ENCODE assay signal across 26 cellular contexts in the genomic region with DNA sequence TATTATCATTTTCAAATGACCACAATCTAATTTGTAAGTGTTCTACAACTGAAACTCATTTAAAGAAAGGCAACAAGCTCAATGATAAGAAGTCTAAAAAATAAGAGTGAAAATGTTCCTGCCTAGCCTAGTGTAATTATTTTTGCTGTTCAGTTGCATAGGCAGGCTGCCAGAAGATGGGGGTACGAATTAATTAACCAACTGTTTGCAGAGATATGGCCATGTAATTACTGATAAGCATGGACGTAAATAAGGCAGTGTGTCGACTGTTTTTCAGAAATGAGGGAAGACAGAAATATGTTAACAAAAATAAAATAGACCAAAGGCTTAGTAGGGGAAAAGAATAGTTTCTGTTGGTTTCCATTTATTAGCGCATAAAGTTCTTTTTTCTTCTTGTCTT. TPM values are rescaled to one million over a fixed set of nuclear protein-coding genes. Genes with fewer than 3 reads are reported as not detected.
DNase-seq lines count a peak whose midpoint lies in the region; ATAC-seq and TF ChIP-seq lines count a peak whose summit lies in the region.
"Had no signal": no experiment of that assay in that cellular context is flagged by ENCODE, and none has a peak within 500 bp of the region (broad histone marks: within the 10 kb centered on the region; RNA-seq: fewer than 3 reads in every experiment).

No MANE protein-coding gene starts in this region.

- no peak for TF ChIP-seq EP300 in stomach (IDR thresholded peaks at IDR 0.05)

- DNase-seq in NCI-H748 (lab: John Stamatoyannopoulos, UW; ENCODE audit: unreplicated experiment) (peak; percentile 39), NCI-H748 treated with DMSO at 0.1 percent for 48 hours (lab: John Stamatoyannopoulos, UW) (no peak), SK-N-MC (ENCODE audit: low read depth, low spot score) (no peak), endodermal cell (no peak), stomach (no peak), NCI-H2081 treated with DMSO at 0.1 percent for 48 hours (lab: John Stamatoyannopoulos, UW) (no peak), GM13977 (ENCODE audit: low spot score) (no peak)
- DNase-seq: activated B cell treated with CpG ODN at 0.5 μM for 24 hours; activated CD4-positive, alpha-beta memory T cell treated with anti-CD3 and anti-CD28 coated beads for 36 hours; activated naive CD4-positive, alpha-beta T cell treated with anti-CD3 and anti-CD28 coated beads for 36 hours; activated T-cell treated with anti-CD3 and anti-CD28 coated beads, Interleukin-2, amount 50 U/mL, for 24 hours; anterior cingulate cortex; BE2C; central memory CD4-positive, alpha-beta T cell; gastrocnemius medialis; IMR-90; kidney; NCI-H1930; nucleus accumbens; stimulated activated CD8-positive, alpha-beta memory T cell treated with anti-CD3 and anti-CD28 coated beads, Interleukin-4, amount 100 ng/mL, for 48 hours had no signal

- H3K27ac ChIP-seq in SK-N-MC (peak overlapping the region; percentile 31; the same call in 1 of the 2 replicates), endodermal cell (ENCODE audit: low read depth, low read length) (no peak overlapping the region), stomach (peak overlapping the region in 4 of 5 donors; percentile 17 to 74 (median 56))
- H3K27ac ChIP-seq: gastrocnemius medialis had no signal

- intact Hi-C loops in stomach (cut with DNase I; ENCODE audit: low total_unique reads), result no loop called here

- H3K4me1 ChIP-seq in endodermal cell (ENCODE audit: control insufficient read depth, insufficient read depth, low read length) (peaks cover 14% of the 10 kb centered on the region), stomach (peaks cover 47 to 94% (median 78%) of the 10 kb centered on the region in 4 donors)

- TF ChIP-seq CTCF in endodermal cell (conservative IDR thresholded peaks at IDR 0.05) (no peak), stomach (IDR thresholded peaks at IDR 0.05) (no peak), GM13977 (IDR thresholded peaks at IDR 0.05; ENCODE audit: extremely low read depth, insufficient read depth, missing control alignments) (no peak)

- H3K27me3 Mint-ChIP-seq in endodermal cell (ENCODE audit: insufficient read depth), result no peaks in the 10 kb centered on the region
- H3K27me3 Mint-ChIP-seq: activated B cell treated with CpG ODN at 0.5 μM for 24 hours; activated CD4-positive, alpha-beta memory T cell treated with anti-CD3 and anti-CD28 coated beads for 36 hours; activated T-cell treated with anti-CD3 and anti-CD28 coated beads, Interleukin-2, amount 50 U/mL, for 24 hours had no signal

- 83 to 84% methylated on average over 3 to 4 of the region's 4 CpGs for WGBS in endodermal cell (ENCODE audit: insufficient coverage in 1 of 2, insufficient read length in 1 of 2), 2 experiments
- WGBS in stomach, 5 donors, result 38 to 56% (median 55%) methylated on average over 4 of the region's 4 CpGs

- H3K36me3 ChIP-seq in SK-N-MC (ENCODE audit: insufficient read depth, low read length), result no peaks in the 10 kb centered on the region
- H3K36me3 ChIP-seq in endodermal cell (ENCODE audit: control insufficient read depth, insufficient read depth, low read length), result peaks cover 19% of the 10 kb centered on the region
- no peaks in the 10 kb centered on the region for H3K36me3 ChIP-seq in stomach
- H3K36me3 ChIP-seq: BE2C, gastrocnemius medialis had no signal

- H3K4me3 ChIP-seq in SK-N-MC, result no peak overlapping the region
- H3K4me3 ChIP-seq in endodermal cell (ENCODE audit: low read length), result peak overlapping the region; percentile 20
- H3K4me3 ChIP-seq in stomach, result no peak overlapping the region
- H3K4me3 ChIP-seq: gastrocnemius medialis, lung had no signal

- H3K9me3 ChIP-seq in SK-N-MC (ENCODE audit: low read depth, low read length) (no peaks in the 10 kb centered on the region), endodermal cell (ENCODE audit: control insufficient read depth, low read length) (no peaks in the 10 kb centered on the region), stomach (no peaks in the 10 kb centered on the region)
- H3K9me3 ChIP-seq: BE2C, gastrocnemius medialis had no signal

- H3K4me1 Mint-ChIP-seq in endodermal cell, result peaks cover 72% of the 10 kb centered on the region

- in situ Hi-C loops in GM13977 (cut with MboI; ENCODE audit: low pct_unique_long_range_greater_than_20kb, low sequenced_read_pairs, unreplicated experiment), result no loop called here

- H3K36me3 Mint-ChIP-seq in endodermal cell (ENCODE audit: low read depth), result no peaks in the 10 kb centered on the region

- H3K9ac ChIP-seq in SK-N-MC (ENCODE audit: insufficient read length) (no peak overlapping the region), endodermal cell (ENCODE audit: extremely low read depth, low read length, poor library complexity, severe bottlenecking) (no peak overlapping the region)

- ATAC-seq in GM21360 (IDR thresholded peaks at IDR 0.05; ENCODE audit: unreplicated experiment), result no peak
- ATAC-seq: gastrocnemius medialis had no signal

- peak overlapping the region; percentile 22 for H3K4me3 Mint-ChIP-seq in endodermal cell
- H3K4me3 Mint-ChIP-seq: activated B cell treated with CpG ODN at 0.5 μM for 24 hours; activated CD4-positive, alpha-beta memory T cell treated with anti-CD3 and anti-CD28 coated beads for 36 hours; activated naive CD4-positive, alpha-beta T cell treated with anti-CD3 and anti-CD28 coated beads for 36 hours; activated T-cell treated with anti-CD3 and anti-CD28 coated beads, Interleukin-2, amount 50 U/mL, for 24 hours had no signal

- H3K9me3 Mint-ChIP-seq in endodermal cell, result no peaks in the 10 kb centered on the region
- H3K9me3 Mint-ChIP-seq: activated B cell treated with CpG ODN at 0.5 μM for 24 hours; activated CD4-positive, alpha-beta memory T cell treated with anti-CD3 and anti-CD28 coated beads for 36 hours; activated naive CD4-positive, alpha-beta T cell treated with anti-CD3 and anti-CD28 coated beads for 36 hours; activated T-cell treated with anti-CD3 and anti-CD28 coated beads, Interleukin-2, amount 50 U/mL, for 24 hours had no signal

- H3K27ac Mint-ChIP-seq in endodermal cell, result peak overlapping the region; percentile 15
- H3K27ac Mint-ChIP-seq: activated CD4-positive, alpha-beta memory T cell treated with anti-CD3 and anti-CD28 coated beads for 36 hours; activated naive CD4-positive, alpha-beta T cell treated with anti-CD3 and anti-CD28 coated beads for 36 hours; activated T-cell treated with anti-CD3 and anti-CD28 coated beads, Interleukin-2, amount 50 U/mL, for 24 hours had no signal

- TF ChIP-seq POLR2A in stomach (IDR thresholded peaks at IDR 0.05), result no peak

- no peaks in the 10 kb centered on the region for H3K27me3 ChIP-seq in endodermal cell (ENCODE audit: control insufficient read depth, insufficient read depth, low read length, poor library complexity, severe bottlenecking)
- no peaks in the 10 kb centered on the region for H3K27me3 ChIP-seq in stomach
- H3K27me3 ChIP-seq: BE2C, gastrocnemius medialis had no signal

RNA-seq across cellular contexts. Expression of gene SCAANT1, which starts 24.7 kb away (rescaled TPM):
- total RNA-seq in endodermal cell (not detected), stomach (not detected)
- polyA plus RNA-seq in endodermal cell (2013, experiment 1 of 2), result not detected
- not detected for polyA plus RNA-seq in endodermal cell (2013, experiment 2 of 2)
- polyA plus RNA-seq in stomach, result not detected
- total RNA-seq: A172; activated B cell treated with CpG ODN at 0.5 μM for 24 hours; activated CD4-positive, alpha-beta memory T cell treated with anti-CD3 and anti-CD28 coated beads for 36 hours; activated naive CD4-positive, alpha-beta T cell treated with anti-CD3 and anti-CD28 coated beads for 36 hours; gastrocnemius medialis; IMR-90; kidney; lung; NCI-H460; Right ventricle myocardium inferior had no signal
- polyA plus RNA-seq: esophagus, IMR-90, lung had no signal
